In the genomic region with DNA sequence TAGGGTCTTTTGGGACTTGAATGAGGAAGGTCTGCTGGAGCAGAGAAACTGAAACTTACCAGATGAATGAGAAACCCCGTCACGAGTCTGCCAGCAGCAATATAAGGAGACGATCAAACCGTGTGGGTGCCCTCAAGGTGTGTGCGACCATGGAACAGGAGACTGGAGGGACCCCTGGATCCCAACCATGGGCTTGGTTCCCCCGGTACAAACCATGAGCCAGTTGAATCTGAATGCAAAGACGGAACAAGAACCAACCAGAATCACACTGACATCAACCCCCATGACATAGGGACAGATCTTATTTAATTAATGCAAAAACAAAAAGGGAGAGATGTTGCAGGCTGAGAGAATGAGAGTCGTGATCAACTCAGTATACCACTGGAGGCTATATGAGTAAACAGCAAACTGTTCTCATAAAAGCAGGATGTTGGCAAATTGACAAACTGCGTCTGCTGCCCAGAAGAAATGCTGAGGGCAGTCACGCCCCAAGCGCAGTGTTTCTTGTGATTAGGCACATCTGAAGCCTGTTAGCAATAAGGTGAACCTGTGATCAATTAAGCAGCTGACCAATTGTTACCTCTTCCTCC, we compare ENCODE assay signal across 13 cellular contexts.
DNase-seq lines count a peak whose midpoint lies in the region; ATAC-seq and TF ChIP-seq lines count a peak whose summit lies in the region.
"Had no signal": no experiment of that assay in that cellular context is flagged by ENCODE, and none has a peak within 500 bp of the region (broad histone marks: within the 10 kb centered on the region; RNA-seq: fewer than 3 reads in every experiment).

No MANE protein-coding gene starts in this region.

- POLR2A ChIA-PET in MCF 10A (lab: Yijun Ruan, JAX): no interaction called here

- no TSS peak for BruUV-seq in MCF 10A (replicated peaks; lab: Mats Ljungman, UMichigan)

- TF ChIP-seq EP300 in esophagus muscularis mucosa (IDR thresholded peaks at IDR 0.05): no peak

- peak overlapping the region; percentile 19 for H3K4me3 Mint-ChIP-seq in MCF 10A (ENCODE audit: unreplicated experiment)

- peak overlapping the region; percentile 41 for H3K27ac Mint-ChIP-seq in MCF 10A (ENCODE audit: low read depth, unreplicated experiment)

- DNase-seq in MCF 10A (ENCODE audit: unreplicated experiment) (peak; percentile 67), breast epithelium (ENCODE audit: low spot score in 2 of 2) (no peak), RPMI7951 (ENCODE audit: low read depth) (peak; percentile 67), mucosa of descending colon (no peak), esophagus muscularis mucosa (ENCODE audit: extremely low spot score) (no peak)
- DNase-seq: C1 segment of cervical spinal cord, kidney glomerular epithelial cell, NCI-H187 treated with DMSO at 0.1 percent for 48 hours, substantia nigra had no signal

- no peak for TF ChIP-seq CTCF in MCF 10A (IDR thresholded peaks at IDR 0.05; ENCODE audit: unreplicated experiment)
- TF ChIP-seq CTCF in breast epithelium (IDR thresholded peaks at IDR 0.05): no peak
- TF ChIP-seq CTCF in mucosa of descending colon (IDR thresholded peaks at IDR 0.05): no peak
- no peak for TF ChIP-seq CTCF in esophagus muscularis mucosa (IDR thresholded peaks at IDR 0.05)

- H3K4me1 Mint-ChIP-seq in MCF 10A (ENCODE audit: insufficient read depth, unreplicated experiment): peaks cover 22% of the 10 kb centered on the region

- intact Hi-C loops in MCF 10A (cut with micrococcal nuclease): loop anchor here (5.0 kb wide), 1 partner anchor 443 kb away; no protein-coding TSS in a partner anchor
- intact Hi-C loops in breast epithelium (cut with DNase I; ENCODE audit: low total_unique reads): no loop called here
- intact Hi-C loops in mucosa of descending colon (cut with DNase I, micrococcal nuclease): no loop called here
- intact Hi-C loops in esophagus muscularis mucosa (cut with DNase I): no loop called here

- H3K36me3 ChIP-seq in breast epithelium (no peaks in the 10 kb centered on the region), mucosa of descending colon (ENCODE audit: low read depth) (no peaks in the 10 kb centered on the region), esophagus muscularis mucosa (no peaks in the 10 kb centered on the region)
- H3K36me3 ChIP-seq: neutrophil had no signal

- H3K27me3 ChIP-seq in breast epithelium: no peaks in the 10 kb centered on the region
- no peaks in the 10 kb centered on the region for H3K27me3 ChIP-seq in esophagus muscularis mucosa
- H3K27me3 ChIP-seq: neutrophil had no signal

- no peak for TF ChIP-seq POLR2A in breast epithelium (IDR thresholded peaks at IDR 0.05)
- no peak for TF ChIP-seq POLR2A in esophagus muscularis mucosa (IDR thresholded peaks at IDR 0.05; ENCODE audit: low read depth)

- H3K4me1 ChIP-seq in breast epithelium (no peaks in the 10 kb centered on the region), mucosa of descending colon (ENCODE audit: low read depth) (no peaks in the 10 kb centered on the region), esophagus muscularis mucosa (no peaks in the 10 kb centered on the region)

- H3K27me3 Mint-ChIP-seq in MCF 10A (ENCODE audit: insufficient read depth, unreplicated experiment): no peaks in the 10 kb centered on the region

- H3K9me3 ChIP-seq in breast epithelium (no peaks in the 10 kb centered on the region), mucosa of descending colon (no peaks in the 10 kb centered on the region), esophagus muscularis mucosa (no peaks in the 10 kb centered on the region)
- H3K9me3 ChIP-seq: neutrophil had no signal

- CTCF ChIA-PET in MCF 10A (lab: Yijun Ruan, JAX): interaction anchor here (1.0 kb wide), 1 partner anchor 357 kb away, joined by 3 read pairs; no protein-coding TSS in a partner anchor

- no peak overlapping the region for H3K4me3 ChIP-seq in breast epithelium
- no peak overlapping the region for H3K4me3 ChIP-seq in mucosa of descending colon
- no peak overlapping the region for H3K4me3 ChIP-seq in esophagus muscularis mucosa

- ATAC-seq in HG02885 (IDR thresholded peaks at IDR 0.05; ENCODE audit: poor library complexity, unreplicated experiment) (peak; percentile 44), mucosa of descending colon (no peak), HG03457 (IDR thresholded peaks at IDR 0.05; ENCODE audit: unreplicated experiment) (no peak), HG02642 (IDR thresholded peaks at IDR 0.05; ENCODE audit: poor library complexity, unreplicated experiment) (no peak)

- H3K9me3 Mint-ChIP-seq in MCF 10A (ENCODE audit: unreplicated experiment): no peaks in the 10 kb centered on the region

- H3K27ac ChIP-seq in breast epithelium: no peak overlapping the region
- H3K27ac ChIP-seq in esophagus muscularis mucosa (replicated peaks in 1 of 4): no peak overlapping the region
- H3K27ac ChIP-seq: neutrophil had no signal

- peaks cover 5% of the 10 kb centered on the region for H3K36me3 Mint-ChIP-seq in MCF 10A (ENCODE audit: insufficient read depth, unreplicated experiment)

- WGBS in esophagus muscularis mucosa: 76% methylated on average over 11 of the region's 11 CpGs

Comparison
In these comparisons a context has a peak if more than half of its experiments do, and no peak if none do; other contexts are left out.
1. DNase-seq: peak in MCF 10A (single experiment) and RPMI7951 (single experiment); none in breast epithelium (0 of 2), mucosa of descending colon (0 of 3) and esophagus muscularis mucosa (single experiment).